In genomic region chr4:99610605-99611172, GRCh38 we compare ENCODE assay signal across 1 cellular context.
TF ChIP-seq lines count a peak whose summit lies in the region.

No MANE protein-coding gene starts in this region.

TF ChIP-seq in Ishikawa, 13 proteins besides CTCF, POLR2A, EP300 and RAD21 (continued from another document):
- TF ChIP-seq ZBTB7A (IDR thresholded peaks at IDR 0.05; ENCODE audit: low read depth) = no peak
- no peak for TF ChIP-seq CREB1 (IDR thresholded peaks at IDR 0.05; ENCODE audit: low read depth)
- TF ChIP-seq YY1 (IDR thresholded peaks at IDR 0.05; ENCODE audit: low read depth) = no peak
- TF ChIP-seq NFIC (IDR thresholded peaks at IDR 0.05) = no peak
- TF ChIP-seq USF1 (IDR thresholded peaks at IDR 0.05) = no peak
- 0 out of 2 replicates have a peak, but pooled peaks have one; percentile 18 for TF ChIP-seq CEBPB (IDR thresholded peaks at IDR 0.05)
- TF ChIP-seq TEAD4 (IDR thresholded peaks at IDR 0.05) = no peak
